ENCODE assay signal across 15 cellular contexts in genomic region chr13:21735621-21736401, GRCh38.
DNase-seq lines count a peak whose midpoint lies in the region; ATAC-seq and TF ChIP-seq lines count a peak whose summit lies in the region.
"Had no signal": no experiment of that assay in that cellular context is flagged by ENCODE, and none has a peak within 500 bp of the region (broad histone marks: within the 10 kb centered on the region; RNA-seq: fewer than 3 reads in every experiment).

No MANE protein-coding gene starts in this region.

- peaks cover 5% of the 10 kb centered on the region for H3K9me3 Mint-ChIP-seq in nephron
- H3K9me3 Mint-ChIP-seq: activated T-helper 2 cell treated with anti-CD3 and anti-CD28 coated beads, Interferon-gamma antibody, Interleukin-2, Interleukin-4, amounts not matched to agents 10 μg/mL and 5 μg/mL and 100 μg/mL, durations not matched to agents 14 hours and 24 hours and 36 hours; effector memory CD8-positive, alpha-beta T cell; natural killer cell treated with Interleukin-12 subunit alpha and Interleukin-12 subunit beta and Interleukin-15 and Interleukin-18, amount 100 ng/mL, for 72 hours had no signal

- H3K4me3 Mint-ChIP-seq in nephron = no peak overlapping the region
- H3K4me3 Mint-ChIP-seq: effector memory CD8-positive, alpha-beta T cell; natural killer cell treated with Interleukin-12 subunit alpha and Interleukin-12 subunit beta and Interleukin-15 and Interleukin-18, amount 100 ng/mL, for 72 hours had no signal

- H3K4me3 ChIP-seq in right atrium auricular region (peak overlapping the region in 1 of 2 donors; percentile 0), fibroblast of lung (replicated peaks in 1 of 4; ENCODE audit: control extremely low read depth in 1 of 4, insufficient read depth in 1 of 4, low read depth in 3 of 4, low read length in 4 of 4) (no peak overlapping the region)
- H3K4me3 ChIP-seq: gastrocnemius medialis had no signal

- peak; percentile 81 for ATAC-seq in Right ventricle myocardium inferior
- ATAC-seq: effector memory CD8-positive, alpha-beta T cell; natural killer cell treated with Interleukin-12 subunit alpha and Interleukin-12 subunit beta and Interleukin-15 and Interleukin-18, amount 100 ng/mL, for 72 hours had no signal

- DNase-seq in Right ventricle myocardium inferior (ENCODE audit: missing footprints) (no peak), right atrium auricular region (ENCODE audit: low spot score) (no peak), fibroblast of lung (ENCODE audit: low read depth in 2 of 2) (no peak), NCI-H1105 treated with DMSO at 0.1 percent for 48 hours (lab: John Stamatoyannopoulos, UW) (no peak), HK-2 (ENCODE audit: unreplicated experiment) (no peak), RPMI8226 (no peak)
- DNase-seq in activated CD4-positive, alpha-beta T cell treated with anti-CD3 and anti-CD28 coated beads, Interleukin-2, amount 50 U/mL, for 1 hour = no peak
- DNase-seq: effector memory CD8-positive, alpha-beta T cell; gastrocnemius medialis; NCI-H524; spleen; T1000 had no signal

- H3K27ac ChIP-seq in right atrium auricular region (peak overlapping the region in 1 of 2 donors; percentile 51), fibroblast of lung (ENCODE audit: insufficient read depth, low read length) (no peak overlapping the region)
- H3K27ac ChIP-seq: gastrocnemius medialis, spleen had no signal

- H2AFZ ChIP-seq in fibroblast of lung (ENCODE audit: low read length) = no peak overlapping the region

- H3K9me3 ChIP-seq in right atrium auricular region (no peaks in the 10 kb centered on the region), fibroblast of lung (ENCODE audit: control insufficient read depth, insufficient read depth, low read depth, low read length) (no peaks in the 10 kb centered on the region)
- H3K9me3 ChIP-seq: gastrocnemius medialis had no signal

- no peaks in the 10 kb centered on the region for H3K27me3 ChIP-seq in right atrium auricular region
- H3K27me3 ChIP-seq in fibroblast of lung (ENCODE audit: control insufficient read depth, insufficient read depth, low read length) = no peaks in the 10 kb centered on the region
- H3K27me3 ChIP-seq: gastrocnemius medialis had no signal

- no peak for TF ChIP-seq CTCF in right atrium auricular region (IDR thresholded peaks at IDR 0.05)
- no peak for TF ChIP-seq CTCF in fibroblast of lung (conservative IDR thresholded peaks at IDR 0.05 in 1 of 2, IDR thresholded peaks at IDR 0.05 in 1 of 2; ENCODE audit: low read depth in 1 of 2, low read length in 2 of 2)
- TF ChIP-seq CTCF in nephron (IDR thresholded peaks at IDR 0.05; ENCODE audit: unreplicated experiment in 3 of 3) = no peak

- intact Hi-C loops in Right ventricle myocardium inferior (cut with DNase I) = loop anchor here (2.0 kb wide), 1 partner anchor 61 kb away; no protein-coding TSS in a partner anchor

- no peaks in the 10 kb centered on the region for H4K20me1 ChIP-seq in fibroblast of lung (ENCODE audit: control insufficient read depth, extremely low read depth, insufficient read depth, low read length)

- H3K27ac Mint-ChIP-seq in nephron = peak overlapping the region; percentile 82 to 93 (median 90)
- H3K27ac Mint-ChIP-seq: activated T-helper 2 cell treated with anti-CD3 and anti-CD28 coated beads, Interferon-gamma antibody, Interleukin-2, Interleukin-4, amounts not matched to agents 10 μg/mL and 5 μg/mL and 100 μg/mL, durations not matched to agents 14 hours and 24 hours and 36 hours; effector memory CD8-positive, alpha-beta T cell; natural killer cell treated with Interleukin-12 subunit alpha and Interleukin-12 subunit beta and Interleukin-15 and Interleukin-18, amount 100 ng/mL, for 72 hours had no signal

- peaks cover 36% of the 10 kb centered on the region for H3K4me1 Mint-ChIP-seq in nephron

- H3K9ac ChIP-seq in fibroblast of lung (ENCODE audit: insufficient read depth, low read length) = no peak overlapping the region

- H3K36me3 Mint-ChIP-seq in nephron (ENCODE audit: low read depth) = no peaks in the 10 kb centered on the region
- H3K36me3 Mint-ChIP-seq: natural killer cell treated with Interleukin-12 subunit alpha and Interleukin-12 subunit beta and Interleukin-15 and Interleukin-18, amount 100 ng/mL, for 72 hours had no signal

- H3K4me1 ChIP-seq in right atrium auricular region = peaks cover 0 to 15% of the 10 kb centered on the region in 2 donors
- no peaks in the 10 kb centered on the region for H3K4me1 ChIP-seq in fibroblast of lung (ENCODE audit: control insufficient read depth, extremely low read depth, insufficient read depth, low read length)

- H3K4me2 ChIP-seq in fibroblast of lung (ENCODE audit: extremely low read depth, insufficient read depth, low read length) = peak overlapping the region; percentile 17

- H3K27me3 Mint-ChIP-seq in nephron (ENCODE audit: low read depth) = peaks cover 7% of the 10 kb centered on the region

- H3K36me3 ChIP-seq in right atrium auricular region (no peaks in the 10 kb centered on the region), fibroblast of lung (ENCODE audit: control insufficient read depth, insufficient read depth, low read length) (no peaks in the 10 kb centered on the region)
- H3K36me3 ChIP-seq: gastrocnemius medialis, spleen had no signal

- H3K79me2 ChIP-seq in fibroblast of lung (ENCODE audit: control insufficient read depth, insufficient read depth, low read length) = no peaks in the 10 kb centered on the region
